Comparison of ENCODE assay signal across 8 cellular contexts in genomic region chr12:123232472-123232806, GRCh38. TPM values are rescaled to one million over a fixed set of nuclear protein-coding genes. Genes with fewer than 3 reads are reported as not detected.
DNase-seq lines count a peak whose midpoint lies in the region; ATAC-seq and TF ChIP-seq lines count a peak whose summit lies in the region.

No MANE protein-coding gene starts in this region.

- peak overlapping the region; percentile 80 for H3K9ac ChIP-seq in rectal smooth muscle tissue (ENCODE audit: low read length)

- TF ChIP-seq CTCF in foreskin keratinocyte (conservative IDR thresholded peaks at IDR 0.05) = no peak

- ATAC-seq in T-cell (replicated peaks in 1 of 4) (no peak), foreskin keratinocyte (peak; percentile 2), HG03439 (IDR thresholded peaks at IDR 0.05; ENCODE audit: unreplicated experiment) (no peak), GM18517 (IDR thresholded peaks at IDR 0.05; ENCODE audit: unreplicated experiment) (no peak)

- H3K27me3 Mint-ChIP-seq in T-cell = no peaks in the 10 kb centered on the region

- POLR2A ChIA-PET in T-cell (lab: Charles Lee) = interaction anchor here (0.5 to 2.8 kb wide), 13 partner anchors 9 to 479 kb away, joined by 3 to 27 read pairs (median 5); partner anchors contain the start of genes ARL6IP4 (in 1 of the 2) and SBNO1 (in 1 of the 2)

- H3K4me3 Mint-ChIP-seq in T-cell = peak overlapping the region; percentile 99 to 100 (median 100)

- H3K9me3 Mint-ChIP-seq in T-cell = no peaks in the 10 kb centered on the region

- peak overlapping the region; percentile 97 to 99 for H3K27ac Mint-ChIP-seq in T-cell

- H3K4me3 ChIP-seq in rectal smooth muscle tissue (ENCODE audit: low read length) = peak overlapping the region; percentile 76

- DNase-seq in HCEC 1CT (peak; percentile 43), T-cell (no peak), foreskin keratinocyte (no peak), NCI-H128 (lab: John Stamatoyannopoulos, UW; ENCODE audit: unreplicated experiment) (no peak), NCI-H524 (lab: John Stamatoyannopoulos, UW) (no peak)

- H3K4me1 Mint-ChIP-seq in T-cell = peaks cover 76 to 84% (median 84%) of the 10 kb centered on the region in 3 donors

- peaks cover 13% of the 10 kb centered on the region for H3K36me3 Mint-ChIP-seq in T-cell

- H3K27me3 ChIP-seq in foreskin keratinocyte (no peaks in the 10 kb centered on the region), rectal smooth muscle tissue (ENCODE audit: control insufficient read depth, insufficient read depth, low read length) (no peaks in the 10 kb centered on the region)

- H3K4me1 ChIP-seq in foreskin keratinocyte = peaks cover 5% of the 10 kb centered on the region
- H3K4me1 ChIP-seq in rectal smooth muscle tissue (ENCODE audit: control insufficient read depth, insufficient read depth, low read length) = peaks cover 10% of the 10 kb centered on the region

- no peaks in the 10 kb centered on the region for H3K36me3 ChIP-seq in rectal smooth muscle tissue (ENCODE audit: control insufficient read depth, insufficient read depth, low read length)

- CTCF ChIA-PET in T-cell (lab: Charles Lee) = interaction anchor here (0.6 to 2.0 kb wide), 12 partner anchors 9 to 1761 kb away, joined by 3 to 17 read pairs (median 3); partner anchors contain the start of gene BRI3BP (in 1 of the 2)

- H3K27ac ChIP-seq in foreskin keratinocyte = peak overlapping the region; percentile 61
- H3K27ac ChIP-seq in rectal smooth muscle tissue (ENCODE audit: low read depth, low read length) = peak overlapping the region; percentile 95

RNA-seq across cellular contexts. Expression of gene MPHOSPH9, which starts 0.5 kb away (rescaled TPM):
- total RNA-seq in T-cell (100 to 1,000 TPM in 1 of 5 donors, 10 to 100 TPM in 4; 48.5 to 105 (median 56.3) TPM), foreskin keratinocyte (19.8 and 25.7 TPM in 2 replicates)
- 4.4 and 8.7 TPM in 2 replicates for polyA plus RNA-seq in foreskin keratinocyte

RNA-seq across cellular contexts. Expression of gene MTRFR, which starts 0.8 kb away (rescaled TPM):
- total RNA-seq in T-cell = 10 to 100 TPM; 33.7 to 49.7 (median 42.4) TPM
- 15.8 and 17.4 TPM in 2 replicates for total RNA-seq in foreskin keratinocyte
- polyA plus RNA-seq in foreskin keratinocyte = 14.3 and 15.8 TPM in 2 replicates

RNA-seq across cellular contexts. Expression of gene CDK2AP1, which starts 39.2 kb away (rescaled TPM):
- 10 to 100 TPM in 1 of 5 donors, 1 to 10 TPM in 4; 3.5 to 10.8 (median 8.5) TPM for total RNA-seq in T-cell
- 210 and 224 TPM in 2 replicates for total RNA-seq in foreskin keratinocyte
- polyA plus RNA-seq in foreskin keratinocyte = 226 and 229 TPM in 2 replicates

Comparison
In these comparisons a context has a peak if more than half of its experiments do, and no peak if none do; other contexts are left out.
1. RNA of gene CDK2AP1, which starts 39.2 kb away (total RNA-seq): 210 to 224 TPM in foreskin keratinocyte; 3.5 to 10.8 TPM in T-cell; every median in the first group is over 10 times any median in the second.